Comparison of ENCODE assay signal across 26 cellular contexts in the genomic region with DNA sequence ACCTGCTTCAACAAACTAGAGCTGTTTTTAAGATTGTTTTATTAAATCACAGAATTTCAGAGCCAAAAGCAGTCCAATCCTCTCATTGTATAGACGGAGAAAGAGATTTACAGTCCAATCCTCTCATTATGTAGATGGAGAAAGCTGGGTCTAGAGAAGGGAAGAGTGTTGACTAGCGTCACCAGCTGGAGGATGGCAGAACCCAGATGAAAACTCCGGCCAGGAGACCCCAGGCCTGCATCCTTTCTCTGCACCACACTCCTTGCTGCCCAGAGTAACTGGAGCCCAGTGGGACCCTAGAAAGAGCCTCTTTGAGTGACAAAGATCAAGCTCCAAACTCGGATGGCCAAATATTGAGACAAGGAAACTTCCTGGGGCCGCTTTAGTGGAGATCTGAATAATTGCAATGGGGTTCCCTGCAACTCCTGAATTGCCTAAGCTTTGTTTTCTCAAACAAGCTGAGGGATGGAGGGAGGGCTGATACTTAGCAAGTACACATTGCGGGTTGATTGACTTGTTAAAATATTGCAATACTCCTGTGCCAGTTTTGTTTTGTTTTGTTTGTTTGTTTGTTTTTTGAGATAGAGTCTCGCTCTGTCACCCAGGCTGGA. TPM values are rescaled to one million over a fixed set of nuclear protein-coding genes. Genes with fewer than 3 reads are reported as not detected.
DNase-seq lines count a peak whose midpoint lies in the region; ATAC-seq, FAIRE-seq and TF ChIP-seq lines count a peak whose summit lies in the region.
"Had no signal": no experiment of that assay in that cellular context is flagged by ENCODE, and none has a peak within 500 bp of the region (broad histone marks: within the 10 kb centered on the region; RNA-seq: fewer than 3 reads in every experiment).

No MANE protein-coding gene starts in this region.

- no peak overlapping the region for H3K4me3 ChIP-seq in HepG2 (replicated peaks in 1 of 3; ENCODE audit: insufficient read depth in 1 of 3, low read depth in 2 of 3, low read length in 3 of 3)
- no peak overlapping the region for H3K4me3 ChIP-seq in right lobe of liver
- H3K4me3 ChIP-seq in WERI-Rb-1 (ENCODE audit: low read depth, low read length) = no peak overlapping the region
- H3K4me3 ChIP-seq in endodermal cell (ENCODE audit: low read length) = no peak overlapping the region
- no peak overlapping the region for H3K4me3 ChIP-seq in pancreas
- H3K4me3 ChIP-seq in A673 (ENCODE audit: low read depth, low read length, poor library complexity, severe bottlenecking) = no peak overlapping the region
- H3K4me3 ChIP-seq: BLaER1 treated with 17β-estradiol and CSF1 and Interleukin-3, amounts not matched to agents 10 nM and 100 nM; GM12878 had no signal

- peaks cover 5% of the 10 kb centered on the region for H3K27me3 Mint-ChIP-seq in endodermal cell (ENCODE audit: insufficient read depth)
- H3K27me3 Mint-ChIP-seq: CD4-positive, alpha-beta T cell had no signal

- H3K4me1 ChIP-seq in HepG2 (ENCODE audit: insufficient read depth, low read length) (peaks cover 56% of the 10 kb centered on the region), right lobe of liver (no peaks in the 10 kb centered on the region), endodermal cell (ENCODE audit: control insufficient read depth, insufficient read depth, low read length) (peaks cover under 1% of the 10 kb centered on the region), pancreas (no peaks in the 10 kb centered on the region), A673 (ENCODE audit: insufficient read depth, low read length, poor library complexity, severe bottlenecking) (peaks cover 3% of the 10 kb centered on the region)
- H3K4me1 ChIP-seq: BE2C had no signal

- TF ChIP-seq CTCF in HepG2 (CRISPR knock-in tag; IDR thresholded peaks at IDR 0.05) (0 out of 2 replicates have a peak, but pooled peaks have one; percentile 14), right lobe of liver (IDR thresholded peaks at IDR 0.05) (no peak), WERI-Rb-1 (IDR thresholded peaks at IDR 0.05; ENCODE audit: low read depth, low read length) (peak; percentile 61; the same call in 1 of the 2 replicates), endodermal cell (conservative IDR thresholded peaks at IDR 0.05) (peak; percentile 28), pancreas (IDR thresholded peaks at IDR 0.05) (no peak), A673 (conservative IDR thresholded peaks at IDR 0.05; ENCODE audit: low read depth, low read length) (no peak)

- intact Hi-C loops in HepG2 (cut with micrococcal nuclease; ENCODE audit: unreplicated experiment) (loop anchor here (5.0 to 10.0 kb wide), 2 partner anchors 42 to 131 kb away; a partner anchor contains a TSS), right lobe of liver (cut with DNase I) (no loop called here), pancreas (cut with DNase I) (no loop called here), A673 (cut with micrococcal nuclease; ENCODE audit: unreplicated experiment) (no loop called here)

- no peaks in the 10 kb centered on the region for H3K9me3 ChIP-seq in HepG2 (ENCODE audit: low read length)
- H3K9me3 ChIP-seq in right lobe of liver = no peaks in the 10 kb centered on the region
- H3K9me3 ChIP-seq in WERI-Rb-1 (ENCODE audit: severe bottlenecking) = no peaks in the 10 kb centered on the region
- no peaks in the 10 kb centered on the region for H3K9me3 ChIP-seq in endodermal cell (ENCODE audit: control insufficient read depth, low read length)
- no peaks in the 10 kb centered on the region for H3K9me3 ChIP-seq in pancreas
- no peaks in the 10 kb centered on the region for H3K9me3 ChIP-seq in A673 (ENCODE audit: low read depth, low read length, poor library complexity, severe bottlenecking)
- H3K9me3 ChIP-seq: BE2C; BLaER1 treated with 17β-estradiol and CSF1 and Interleukin-3, amounts not matched to agents 10 nM and 100 nM had no signal

- no peak overlapping the region for H3K27ac Mint-ChIP-seq in endodermal cell
- H3K27ac Mint-ChIP-seq: CD14-positive monocyte; CD4-positive, alpha-beta T cell; CD8-positive, alpha-beta memory T cell had no signal

- BruUV-seq in HepG2 (replicated peaks; lab: Mats Ljungman, UMichigan) (no TSS peak), A673 (replicated peaks; lab: Mats Ljungman, UMichigan) (no TSS peak)

- H3K27me3 ChIP-seq in HepG2 (ENCODE audit: control insufficient read depth in 1 of 2, insufficient read depth in 2 of 2, low read length in 2 of 2) = no peaks in the 10 kb centered on the region
- H3K27me3 ChIP-seq in right lobe of liver = no peaks in the 10 kb centered on the region
- no peaks in the 10 kb centered on the region for H3K27me3 ChIP-seq in WERI-Rb-1 (ENCODE audit: insufficient read depth, low read depth, severe bottlenecking)
- H3K27me3 ChIP-seq in endodermal cell (ENCODE audit: control insufficient read depth, insufficient read depth, low read length, poor library complexity, severe bottlenecking) = peaks cover 8% of the 10 kb centered on the region
- no peaks in the 10 kb centered on the region for H3K27me3 ChIP-seq in pancreas
- H3K27me3 ChIP-seq in A673 (replicated peaks; ENCODE audit: insufficient read depth, low read depth, low read length, poor library complexity) = no peaks in the 10 kb centered on the region
- H3K27me3 ChIP-seq: BE2C; BLaER1 treated with 17β-estradiol and CSF1 and Interleukin-3, amounts not matched to agents 10 nM and 100 nM had no signal

- TF ChIP-seq POLR2A in HepG2 (IDR thresholded peaks at IDR 0.05; ENCODE audit: insufficient read depth in 1 of 2, low read depth in 2 of 2, low read length in 2 of 2) = no peak
- no peak for TF ChIP-seq POLR2A in right lobe of liver (IDR thresholded peaks at IDR 0.05)

- CTCF ChIA-PET in HepG2 (lab: Yijun Ruan, JAX; ENCODE audit: low intra/inter-chr PET ratio, low total read pairs) = no interaction called here
- CTCF ChIA-PET in A673 (lab: Charles Lee) = interaction anchor here (0.5 kb wide), 1 partner anchor 373 kb away, joined by 4 read pairs; no protein-coding TSS in a partner anchor

- no peak overlapping the region for H2AFZ ChIP-seq in HepG2 (ENCODE audit: low read length)

- peak in 1 of 2 experiments; percentile 70; a peak in 1 of 4 replicates for TF ChIP-seq EP300 in HepG2 (IDR thresholded peaks at IDR 0.05; ENCODE audit: low read depth in 2 of 2, low read length in 2 of 2)
- TF ChIP-seq EP300 in HepG2 (CRISPR knock-in tag; IDR thresholded peaks at IDR 0.05; ENCODE audit: borderline replicate concordance) = no peak

- H3K9ac ChIP-seq in HepG2 (ENCODE audit: insufficient read depth, low read depth, low read length) (no peak overlapping the region), endodermal cell (ENCODE audit: extremely low read depth, low read length, poor library complexity, severe bottlenecking) (no peak overlapping the region)
- H3K9ac ChIP-seq: BLaER1 treated with 17β-estradiol and CSF1 and Interleukin-3, amounts not matched to agents 10 nM and 100 nM had no signal

- peak overlapping the region; percentile 41 for H3K4me2 ChIP-seq in HepG2 (ENCODE audit: low read depth, low read length)
- H3K4me2 ChIP-seq: BLaER1 treated with 17β-estradiol and CSF1 and Interleukin-3, amounts not matched to agents 10 nM and 100 nM had no signal

- H4K20me1 ChIP-seq in HepG2 (ENCODE audit: insufficient read depth, low read length) = no peaks in the 10 kb centered on the region
- H4K20me1 ChIP-seq: BLaER1 treated with 17β-estradiol and CSF1 and Interleukin-3, amounts not matched to agents 10 nM and 100 nM had no signal

- H3K36me3 Mint-ChIP-seq in endodermal cell (ENCODE audit: low read depth) = no peaks in the 10 kb centered on the region
- H3K36me3 Mint-ChIP-seq: CD14-positive monocyte had no signal

- in situ Hi-C loops in HepG2 (cut with HindIII; ENCODE audit: extremely low pct_ligation_motif_present, low pct_unique_long_range_greater_than_20kb) = no loop called here

- POLR2A ChIA-PET in HepG2 (lab: Yijun Ruan, JAX) (interaction anchor here (1.3 to 3.9 kb wide), 3 partner anchors 10 to 40 kb away, joined by 4 to 41 read pairs (median 5); a partner anchor contains a TSS), A673 (lab: Charles Lee; ENCODE audit: low non-redundant PET) (no interaction called here)

- H3K4me3 Mint-ChIP-seq in endodermal cell = no peak overlapping the region
- H3K4me3 Mint-ChIP-seq: CD14-positive monocyte; CD4-positive, alpha-beta T cell; CD8-positive, alpha-beta memory T cell had no signal

- DNase-seq in HepG2 (ENCODE audit: low spot score) (peak; percentile 45), right lobe of liver (no peak), WERI-Rb-1 (peak; percentile 36), endodermal cell (no peak), pancreas (no peak), inferior parietal cortex (ENCODE audit: extremely low spot score) (no peak), A673 (ENCODE audit: low spot score) (no peak)
- DNase-seq: ACHN; AML-193; BE2C; CD4-positive, alpha-beta T cell; CD8-positive, alpha-beta memory T cell; DMS 273 treated with DMSO at 0.1 percent for 48 hours; EL; GDM1; GOT3 had no signal

- H3K9me3 Mint-ChIP-seq in endodermal cell = no peaks in the 10 kb centered on the region
- H3K9me3 Mint-ChIP-seq: CD14-positive monocyte; CD4-positive, alpha-beta T cell; CD8-positive, alpha-beta memory T cell had no signal

- ATAC-seq in HepG2 = peak; percentile 66
- ATAC-seq in right lobe of liver = no peak
- ATAC-seq in pancreas = no peak
- ATAC-seq in GM21423 (IDR thresholded peaks at IDR 0.05; ENCODE audit: unreplicated experiment) = no peak
- ATAC-seq: GM12878, HCT116 had no signal

- H3K36me3 ChIP-seq in HepG2 (replicated peaks in 1 of 2; ENCODE audit: control insufficient read depth in 1 of 2, insufficient read depth in 2 of 2, low read length in 2 of 2) (peaks cover 0 to 1% of the 10 kb centered on the region in 2 experiments; a peak in 2 of 5 replicates), right lobe of liver (peaks cover 0 to 27% (median 2%) of the 10 kb centered on the region in 4 donors), WERI-Rb-1 (no peaks in the 10 kb centered on the region), endodermal cell (ENCODE audit: control insufficient read depth, insufficient read depth, low read length) (no peaks in the 10 kb centered on the region), pancreas (no peaks in the 10 kb centered on the region), A673 (ENCODE audit: insufficient read depth, low read length, poor library complexity, severe bottlenecking) (no peaks in the 10 kb centered on the region)
- H3K36me3 ChIP-seq: BE2C; BLaER1 treated with 17β-estradiol and CSF1 and Interleukin-3, amounts not matched to agents 10 nM and 100 nM had no signal

- FAIRE-seq in HepG2 (lab: Jason Lieb, UNC) (no peak), pancreas (lab: Jason Lieb, UNC) (no peak)
- FAIRE-seq: A204.1, D721Med, GM12878, GM19239, H54 had no signal

- no peak for TF ChIP-seq RAD21 in HepG2 (CRISPR knock-in tag; IDR thresholded peaks at IDR 0.05)

- H3K27ac ChIP-seq in HepG2 (ENCODE audit: extremely low read length, insufficient read depth, low read length) (peak overlapping the region; percentile 38), right lobe of liver (no peak overlapping the region), WERI-Rb-1 (no peak overlapping the region), endodermal cell (ENCODE audit: low read depth, low read length) (no peak overlapping the region), pancreas (no peak overlapping the region), A673 (ENCODE audit: low read depth, low read length, poor library complexity, severe bottlenecking) (no peak overlapping the region)
- H3K27ac ChIP-seq: 22Rv1; BLaER1 treated with 17β-estradiol and CSF1 and Interleukin-3, amounts not matched to agents 10 nM and 100 nM had no signal

- WGBS in HepG2 (ENCODE audit: low lambda C conversion rate) = 64% methylated on average over 7 of the region's 7 CpGs
- 98% methylated on average over 4 of the region's 7 CpGs for WGBS in right lobe of liver (ENCODE audit: insufficient coverage, low coverage, low lambda C conversion rate, missing lambda C conversion rate)
- 83 to 87% methylated on average over 3 to 7 of the region's 7 CpGs for WGBS in endodermal cell (ENCODE audit: insufficient coverage in 1 of 2, insufficient read length in 1 of 2), 2 experiments
- WGBS in pancreas, 2 donors = 84% methylated on average over 7 of the region's 7 CpGs

- peaks cover 9% of the 10 kb centered on the region for H3K4me1 Mint-ChIP-seq in endodermal cell
- H3K4me1 Mint-ChIP-seq: CD8-positive, alpha-beta memory T cell had no signal

- H3K79me2 ChIP-seq in HepG2 (ENCODE audit: insufficient read depth, low read length) = no peaks in the 10 kb centered on the region

RNA-seq across cellular contexts. Expression of a gene that starts 12.5 kb away (rescaled TPM):
- total RNA-seq in HepG2 (2016; rRNA removed; fragmentation: Illumina TruSeq; extraction: Trizol) (6.2 and 6.5 TPM in 2 replicates), right lobe of liver (10 to 100 TPM; 41.4 to 97.8 (median 69.1) TPM), endodermal cell (under 1 TPM; 0.46 to 0.71 TPM), pancreas (1 to 10 TPM in 2 of 6 donors, under 1 TPM in 4; 0.55 to 1.1 (median 0.81) TPM), A673 (2021) (0.50 and 1.1 TPM in 2 replicates)
- total RNA-seq in HepG2 (2016; cell fraction: cytosol; rRNA removed; fragmentation: Illumina TruSeq; extraction: Trizol; ENCODE audit: low read depth) = 0.91 and 1.2 TPM in 2 replicates
- 6.5 and 6.7 TPM in 2 replicates for total RNA-seq in HepG2 (2016; cell fraction: insoluble cytoplasmic fraction; rRNA removed; fragmentation: Illumina TruSeq; extraction: Trizol)
- 2.3 and 2.7 TPM in 2 replicates for total RNA-seq in HepG2 (2016; cell fraction: membrane; rRNA removed; fragmentation: Illumina TruSeq; extraction: Trizol)
- total RNA-seq in HepG2 (2016; cell fraction: nucleus; rRNA removed; fragmentation: Illumina TruSeq; extraction: Trizol) = 4.1 and 7.2 TPM in 2 replicates
- polyA plus RNA-seq in HepG2 (2011; rRNA removed) (29.6 and 31.5 TPM in 2 replicates), pancreas (1 to 10 TPM; 1.1 to 1.8 TPM)
- polyA plus RNA-seq in HepG2 (2011; cell fraction: cytosol; rRNA removed) = 16.5 and 18.2 TPM in 2 replicates
- 119 and 127 TPM in 2 replicates for polyA plus RNA-seq in HepG2 (2011; cell fraction: nucleus; rRNA removed)
- polyA plus RNA-seq in HepG2 (2012) = 21.2 and 31.4 TPM in 2 replicates
- 0.93 and 1.1 TPM in 2 replicates for polyA plus RNA-seq in HepG2 (2016; cell fraction: cytosol; fragmentation: Illumina TruSeq; extraction: Trizol; ENCODE audit: low read depth)
- polyA plus RNA-seq in HepG2 (2016; cell fraction: insoluble cytoplasmic fraction; fragmentation: Illumina TruSeq; extraction: Trizol; ENCODE audit: low read depth) = 6.7 and 6.9 TPM in 2 replicates
- 1.9 and 2.6 TPM in 2 replicates for polyA plus RNA-seq in HepG2 (2016; cell fraction: membrane; fragmentation: Illumina TruSeq; extraction: Trizol; ENCODE audit: low read depth)
- polyA plus RNA-seq in HepG2 (2016; cell fraction: nucleus; fragmentation: Illumina TruSeq; extraction: Trizol; ENCODE audit: insufficient read depth, low read depth) = 16.1 and 17.7 TPM in 2 replicates
- 1.8 and 25.6 TPM in 2 replicates for polyA minus RNA-seq in HepG2 (2011; rRNA and poly(A)+ RNA removed; ENCODE audit: low replicate concordance)
- polyA minus RNA-seq in HepG2 (2011; cell fraction: cytosol; rRNA and poly(A)+ RNA removed) = 8.2 and 13.4 TPM in 2 replicates
- 15.7 and 18.8 TPM in 2 replicates for polyA minus RNA-seq in HepG2 (2011; cell fraction: nucleus; rRNA and poly(A)+ RNA removed)
- 0.32 TPM for polyA plus RNA-seq in endodermal cell (2013, experiment 1 of 2)
- 0.17 TPM for polyA plus RNA-seq in endodermal cell (2013, experiment 2 of 2)

RNA-seq across cellular contexts. Expression of a gene that starts 13.2 kb away (rescaled TPM):
- total RNA-seq in HepG2 (2016; rRNA removed; fragmentation: Illumina TruSeq; extraction: Trizol) (0.18 and 0.24 TPM in 2 replicates), right lobe of liver (1 to 10 TPM in 2 of 6 experiments, under 1 TPM in 4; 0.19 to 1.8 (median 0.89) TPM), endodermal cell (under 1 TPM; 0.35 TPM), pancreas (not detected), A673 (2021) (0.24 and 0.26 TPM in 2 replicates)
- total RNA-seq in HepG2 (2016; cell fraction: cytosol; rRNA removed; fragmentation: Illumina TruSeq; extraction: Trizol; ENCODE audit: low read depth) = 0.10 and 0.18 TPM in 2 replicates
- 0.18 and 0.22 TPM in 2 replicates for total RNA-seq in HepG2 (2016; cell fraction: insoluble cytoplasmic fraction; rRNA removed; fragmentation: Illumina TruSeq; extraction: Trizol)
- 0.24 and 0.53 TPM in 2 replicates for total RNA-seq in HepG2 (2016; cell fraction: membrane; rRNA removed; fragmentation: Illumina TruSeq; extraction: Trizol)
- 0.22 and 0.31 TPM in 2 replicates for total RNA-seq in HepG2 (2016; cell fraction: nucleus; rRNA removed; fragmentation: Illumina TruSeq; extraction: Trizol)
- polyA plus RNA-seq in HepG2 (2011; rRNA removed) (0.30 and 0.32 TPM in 2 replicates), pancreas (under 1 TPM in 1 of 2 donors, not detected in 1; 0.05 TPM)
- polyA plus RNA-seq in HepG2 (2011; cell fraction: cytosol; rRNA removed) = 0.13 and 0.35 TPM in 2 replicates
- polyA plus RNA-seq in HepG2 (2011; cell fraction: nucleus; rRNA removed) = 0.13 and 0.17 TPM in 2 replicates
- polyA plus RNA-seq in HepG2 (2012) = 0.36 and 0.39 TPM in 2 replicates
- polyA plus RNA-seq in HepG2 (2016; cell fraction: cytosol; fragmentation: Illumina TruSeq; extraction: Trizol; ENCODE audit: low read depth) = 0.05 and 0.08 TPM in 2 replicates
- 0.29 and 0.36 TPM in 2 replicates for polyA plus RNA-seq in HepG2 (2016; cell fraction: insoluble cytoplasmic fraction; fragmentation: Illumina TruSeq; extraction: Trizol; ENCODE audit: low read depth)
- polyA plus RNA-seq in HepG2 (2016; cell fraction: membrane; fragmentation: Illumina TruSeq; extraction: Trizol; ENCODE audit: low read depth) = 0.17 and 0.19 TPM in 2 replicates
- polyA plus RNA-seq in HepG2 (2016; cell fraction: nucleus; fragmentation: Illumina TruSeq; extraction: Trizol; ENCODE audit: insufficient read depth, low read depth) = 0.35 and 0.41 TPM in 2 replicates
- 0.16 TPM in 1 of 2 replicates, not detected in the other for polyA minus RNA-seq in HepG2 (2011; rRNA and poly(A)+ RNA removed; ENCODE audit: low replicate concordance)
- 0.35 TPM in 1 of 2 replicates, not detected in the other for polyA minus RNA-seq in HepG2 (2011; cell fraction: cytosol; rRNA and poly(A)+ RNA removed)
- 0.26 and 1.1 TPM in 2 replicates for polyA minus RNA-seq in HepG2 (2011; cell fraction: nucleus; rRNA and poly(A)+ RNA removed)
- polyA plus RNA-seq in endodermal cell (2013, experiment 1 of 2) = 0.14 TPM
- not detected for polyA plus RNA-seq in endodermal cell (2013, experiment 2 of 2)
- total RNA-seq: GM12878 had no signal
- polyA plus RNA-seq: CD14-positive monocyte; CD8-positive, alpha-beta memory T cell had no signal

RNA-seq across cellular contexts. Expression of a gene that starts 40.5 kb away (rescaled TPM):
- total RNA-seq in HepG2 (2016; rRNA removed; fragmentation: Illumina TruSeq; extraction: Trizol) (0.56 and 0.89 TPM in 2 replicates), right lobe of liver (100 to 1,000 TPM in 5 of 6 experiments, 10 to 100 TPM in 1; 95.8 to 190 (median 174) TPM), endodermal cell (under 1 TPM; 0.31 to 0.49 TPM), pancreas (under 1 TPM in 5 of 6 donors, not detected in 1; 0.08 to 0.70 (median 0.58) TPM), A673 (2021) (0.39 and 1.6 TPM in 2 replicates)
- total RNA-seq in HepG2 (2016; cell fraction: cytosol; rRNA removed; fragmentation: Illumina TruSeq; extraction: Trizol; ENCODE audit: low read depth) = 0.10 and 0.26 TPM in 2 replicates
- 0.58 and 1.1 TPM in 2 replicates for total RNA-seq in HepG2 (2016; cell fraction: insoluble cytoplasmic fraction; rRNA removed; fragmentation: Illumina TruSeq; extraction: Trizol)
- total RNA-seq in HepG2 (2016; cell fraction: membrane; rRNA removed; fragmentation: Illumina TruSeq; extraction: Trizol) = 0.22 and 0.59 TPM in 2 replicates
- 1.8 and 2.1 TPM in 2 replicates for total RNA-seq in HepG2 (2016; cell fraction: nucleus; rRNA removed; fragmentation: Illumina TruSeq; extraction: Trizol)
- polyA plus RNA-seq in HepG2 (2011; rRNA removed) (37.8 and 63.7 TPM in 2 replicates), pancreas (1 to 10 TPM in 1 of 2 donors, under 1 TPM in 1; 0.38 to 1.2 TPM)
- polyA plus RNA-seq in HepG2 (2011; cell fraction: cytosol; rRNA removed) = 17.0 and 30.5 TPM in 2 replicates
- polyA plus RNA-seq in HepG2 (2011; cell fraction: nucleus; rRNA removed) = 159 and 187 TPM in 2 replicates
- polyA plus RNA-seq in HepG2 (2012) = 38.1 and 88.4 TPM in 2 replicates
- 0.11 TPM in 2 replicates for polyA plus RNA-seq in HepG2 (2016; cell fraction: cytosol; fragmentation: Illumina TruSeq; extraction: Trizol; ENCODE audit: low read depth)
- polyA plus RNA-seq in HepG2 (2016; cell fraction: insoluble cytoplasmic fraction; fragmentation: Illumina TruSeq; extraction: Trizol; ENCODE audit: low read depth) = 0.50 and 0.67 TPM in 2 replicates
- 0.20 and 0.25 TPM in 2 replicates for polyA plus RNA-seq in HepG2 (2016; cell fraction: membrane; fragmentation: Illumina TruSeq; extraction: Trizol; ENCODE audit: low read depth)
- polyA plus RNA-seq in HepG2 (2016; cell fraction: nucleus; fragmentation: Illumina TruSeq; extraction: Trizol; ENCODE audit: insufficient read depth, low read depth) = 1.8 and 2.3 TPM in 2 replicates
- polyA minus RNA-seq in HepG2 (2011; rRNA and poly(A)+ RNA removed; ENCODE audit: low replicate concordance) = 3.5 and 84.7 TPM in 2 replicates
- polyA minus RNA-seq in HepG2 (2011; cell fraction: cytosol; rRNA and poly(A)+ RNA removed) = 24.7 and 49.8 TPM in 2 replicates
- 65.0 and 124 TPM in 2 replicates for polyA minus RNA-seq in HepG2 (2011; cell fraction: nucleus; rRNA and poly(A)+ RNA removed)
- not detected for polyA plus RNA-seq in endodermal cell (2013, experiment 1 of 2)
- polyA plus RNA-seq in endodermal cell (2013, experiment 2 of 2) = 0.33 TPM
- polyA plus RNA-seq: CD8-positive, alpha-beta memory T cell had no signal

Comparison
In these comparisons a context has a peak if more than half of its experiments do, and no peak if none do; other contexts are left out.
1. DNase-seq: peak in HepG2 (single experiment) and WERI-Rb-1 (single experiment); none in right lobe of liver (0 of 3), endodermal cell (single experiment), pancreas (0 of 6), inferior parietal cortex (single experiment) and A673 (single experiment).
2. CTCF ChIP-seq: peak in HepG2 (single experiment), WERI-Rb-1 (single experiment) and endodermal cell (single experiment); none in right lobe of liver (0 of 4), pancreas (0 of 4) and A673 (single experiment).
3. RNA of a gene that starts 40.5 kb away (total RNA-seq): 95.8 to 190 TPM in right lobe of liver; 0.39 to 1.6 TPM in A673, 0.10 to 2.1 TPM in HepG2, 0.08 to 0.70 TPM in pancreas and 0.31 to 0.49 TPM in endodermal cell; every median in the first group is over 10 times any median in the second.